Comparison of ENCODE assay signal across 11 cellular contexts in genomic region chr10:78042058-78042751, GRCh38. TPM values are rescaled to one million over a fixed set of nuclear protein-coding genes. Genes with fewer than 3 reads are reported as not detected.
DNase-seq lines count a peak whose midpoint lies in the region; ATAC-seq and TF ChIP-seq lines count a peak whose summit lies in the region.
"Had no signal": no experiment of that assay in that cellular context is flagged by ENCODE, and none has a peak within 500 bp of the region (broad histone marks: within the 10 kb centered on the region; RNA-seq: fewer than 3 reads in every experiment).

No MANE protein-coding gene starts in this region.

- H3K14ac ChIP-seq in H9 (ENCODE audit: insufficient read depth, low read length) = no peak overlapping the region

- peaks cover 21 to 51% (median 33%) of the 10 kb centered on the region in 4 donors for H3K4me1 Mint-ChIP-seq in CD4-positive, alpha-beta memory T cell
- peaks cover 58% of the 10 kb centered on the region in 2 experiments for H3K4me1 Mint-ChIP-seq in H9
- peaks cover 66% of the 10 kb centered on the region for H3K4me1 Mint-ChIP-seq in activated CD4-positive, alpha-beta memory T cell treated with anti-CD3 and anti-CD28 coated beads for 36 hours (ENCODE audit: low read depth)

- H4K20me1 ChIP-seq in H9 (ENCODE audit: control insufficient read depth, insufficient read depth, insufficient read length) = peaks cover 8% of the 10 kb centered on the region

- H3K4ac ChIP-seq in H9 (ENCODE audit: low read depth, low read length) = no peak overlapping the region

- no peak overlapping the region for H2BK15ac ChIP-seq in H9 (ENCODE audit: low read depth, low read length)

- peak overlapping the region in 4 of 7 donors; percentile 14 to 68 (median 23) for H3K27ac Mint-ChIP-seq in CD4-positive, alpha-beta memory T cell
- H3K27ac Mint-ChIP-seq in H9 = peak overlapping the region in 2 of 3 experiments; percentile 94; a peak in 3 of 7 replicates
- H3K27ac Mint-ChIP-seq in activated CD4-positive, alpha-beta memory T cell treated with anti-CD3 and anti-CD28 coated beads for 36 hours = peak overlapping the region; percentile 65

- CTCF ChIA-PET in CD4-positive, alpha-beta memory T cell (lab: Charles Lee; ENCODE audit: partially characterized antibody) = interaction anchor here (1.2 kb wide), 1 partner anchor 1154 kb away, joined by 3 read pairs; no protein-coding TSS in a partner anchor
- CTCF ChIA-PET in activated CD4-positive, alpha-beta memory T cell treated with anti-CD3 and anti-CD28 coated beads for 36 hours (lab: Charles Lee) = interaction anchor here (1.4 kb wide), 1 partner anchor 1154 kb away, joined by 5 read pairs; no protein-coding TSS in a partner anchor

- H3K9ac ChIP-seq in H9 (ENCODE audit: extremely low read depth, insufficient read length, low read length) = no peak overlapping the region

- no peak overlapping the region for H2BK120ac ChIP-seq in H9 (ENCODE audit: low read depth, low read length, poor library complexity, severe bottlenecking)

- no peaks in the 10 kb centered on the region for H3K23me2 ChIP-seq in H9 (ENCODE audit: insufficient read length, low read depth, low read length, poor library complexity, severe bottlenecking)

- H3K4me3 ChIP-seq in CD4-positive, alpha-beta memory T cell (ENCODE audit: low read length in 2 of 2) = no peak overlapping the region
- H3K4me3 ChIP-seq in mesodermal cell (ENCODE audit: extremely low read depth, insufficient read depth, low read length, poor library complexity, severe bottlenecking) = no peak overlapping the region

- H3K79me2 ChIP-seq in H9 (ENCODE audit: insufficient read depth, low read length) = no peaks in the 10 kb centered on the region

- H3K4me2 ChIP-seq in H9 (ENCODE audit: insufficient read depth, insufficient read length, low read length) = no peak overlapping the region

- H3K9me3 Mint-ChIP-seq in CD4-positive, alpha-beta memory T cell = no peaks in the 10 kb centered on the region
- H3K9me3 Mint-ChIP-seq in H9 = no peaks in the 10 kb centered on the region
- H3K9me3 Mint-ChIP-seq in activated CD4-positive, alpha-beta memory T cell treated with anti-CD3 and anti-CD28 coated beads for 36 hours = no peaks in the 10 kb centered on the region

- H3K4me1 ChIP-seq in CD4-positive, alpha-beta memory T cell (ENCODE audit: insufficient read depth, low read length) = peaks cover 28% of the 10 kb centered on the region
- H3K4me1 ChIP-seq in H9 (ENCODE audit: insufficient read depth, low read length) (peaks cover 2% of the 10 kb centered on the region; the same call in 1 of the 2 replicates), mesodermal cell (ENCODE audit: control insufficient read depth, insufficient read depth, low read length, poor library complexity, severe bottlenecking) (peaks cover 21% of the 10 kb centered on the region)

- H4K91ac ChIP-seq in H9 (ENCODE audit: insufficient read length, low read depth, low read length) = no peak overlapping the region

- H3K23ac ChIP-seq in H9 (ENCODE audit: insufficient read length, low read depth, low read length) = no peak overlapping the region

- H3K27me3 Mint-ChIP-seq in CD4-positive, alpha-beta memory T cell = no peaks in the 10 kb centered on the region
- no peaks in the 10 kb centered on the region; the same call in 1 of the 2 replicates for H3K27me3 Mint-ChIP-seq in H9 (ENCODE audit: low read depth)
- no peaks in the 10 kb centered on the region for H3K27me3 Mint-ChIP-seq in activated CD4-positive, alpha-beta memory T cell treated with anti-CD3 and anti-CD28 coated beads for 36 hours

- H4K5ac ChIP-seq in H9 (ENCODE audit: insufficient read length, low read depth, low read length) = no peak overlapping the region

- H4K8ac ChIP-seq in H9 (replicated peaks; ENCODE audit: insufficient read length, low read depth, low read length) = no peak overlapping the region

- H3K79me1 ChIP-seq in H9 (ENCODE audit: insufficient read depth, low read depth, low read length, poor library complexity, severe bottlenecking) = no peaks in the 10 kb centered on the region

- H2BK5ac ChIP-seq in H9 (ENCODE audit: insufficient read length, low read length) = no peak overlapping the region

- H3K18ac ChIP-seq in H9 (ENCODE audit: insufficient read length, low read depth, low read length) = no peak overlapping the region

- no peaks in the 10 kb centered on the region for H3K27me3 ChIP-seq in CD4-positive, alpha-beta memory T cell (ENCODE audit: insufficient read depth, low read length)
- H3K27me3 ChIP-seq in H9 (ENCODE audit: insufficient read depth, low read length) = no peaks in the 10 kb centered on the region

- no peak overlapping the region for H2AFZ ChIP-seq in H9 (ENCODE audit: low read length)

- peaks cover 46% of the 10 kb centered on the region for H3K36me3 ChIP-seq in CD4-positive, alpha-beta memory T cell (ENCODE audit: insufficient read depth, low read length)
- peaks cover 60% of the 10 kb centered on the region for H3K36me3 ChIP-seq in mesodermal cell (ENCODE audit: control insufficient read depth, insufficient read depth, low read length)

- H2AK5ac ChIP-seq in H9 (ENCODE audit: insufficient read length, low read length) = no peak overlapping the region

- H3K36me3 Mint-ChIP-seq in CD4-positive, alpha-beta memory T cell = peaks cover 44 to 62% of the 10 kb centered on the region in 2 donors
- peaks cover 41 to 62% (median 52%) of the 10 kb centered on the region in 3 experiments for H3K36me3 Mint-ChIP-seq in H9 (ENCODE audit: insufficient read depth in 1 of 3, low read depth in 3 of 3)
- H3K36me3 Mint-ChIP-seq in activated CD4-positive, alpha-beta memory T cell treated with anti-CD3 and anti-CD28 coated beads for 36 hours = peaks cover 48% of the 10 kb centered on the region

- no peak overlapping the region for H3T11ph ChIP-seq in H9 (ENCODE audit: low read length)

- no peak for DNase-seq in CD4-positive, alpha-beta memory T cell
- DNase-seq in H9 (no peak), SHP77 (lab: John Stamatoyannopoulos, UW) (no peak)
- no peak for DNase-seq in activated CD4-positive, alpha-beta memory T cell treated with anti-CD3 and anti-CD28 coated beads for 36 hours
- DNase-seq: DMS153; NCI-H345; retina; stimulated activated CD4-positive, alpha-beta T cell treated with anti-CD3 and anti-CD28 coated beads, Interleukin-4, amount 100 ng/mL, for 1 hour had no signal

- intact Hi-C loops in CD4-positive, alpha-beta memory T cell (cut with micrococcal nuclease) = no loop called here
- intact Hi-C loops in activated CD4-positive, alpha-beta memory T cell treated with anti-CD3 and anti-CD28 coated beads for 36 hours (cut with micrococcal nuclease) = loop anchor here (10.0 kb wide), 1 partner anchor 723 kb away; no protein-coding TSS in a partner anchor

- H3K27ac ChIP-seq in CD4-positive, alpha-beta memory T cell (ENCODE audit: low read depth, low read length) = no peak overlapping the region
- no peak overlapping the region for H3K27ac ChIP-seq in H9 (ENCODE audit: insufficient read length, low read depth, low read length)
- peak overlapping the region; percentile 29 for H3K27ac ChIP-seq in mesodermal cell (ENCODE audit: low read depth, low read length, severe bottlenecking)

- H3K56ac ChIP-seq in H9 (ENCODE audit: insufficient read length, low read depth, low read length) = no peak overlapping the region

- no CpG with 5 or more reads among the region's 2 CpGs for whole genome bisulfite sequencing in H9 (ENCODE audit: extremely low coverage, insufficient read length, low lambda C conversion rate)
- WGBS in mesodermal cell (ENCODE audit: insufficient coverage in 2 of 2), 2 experiments = 77 to 83% methylated on average over 2 of the region's 2 CpGs

- POLR2A ChIA-PET in CD4-positive, alpha-beta memory T cell (lab: Charles Lee; ENCODE audit: partially characterized antibody) = interaction anchor here (3.3 kb wide), 1 partner anchor 8 kb away, joined by 16 read pairs; the partner anchor contains the start of gene RPS24
- POLR2A ChIA-PET in activated CD4-positive, alpha-beta memory T cell treated with anti-CD3 and anti-CD28 coated beads for 36 hours (lab: Charles Lee) = interaction anchor here (0.7 to 1.3 kb wide), 2 partner anchors 8 to 1123 kb away, joined by 3 to 4 read pairs; no protein-coding TSS in a partner anchor

- no peak overlapping the region for H2BK12ac ChIP-seq in H9 (ENCODE audit: insufficient read length, low read depth, low read length)

- H3K4me3 Mint-ChIP-seq in CD4-positive, alpha-beta memory T cell = no peak overlapping the region
- no peak overlapping the region for H3K4me3 Mint-ChIP-seq in H9
- H3K4me3 Mint-ChIP-seq in activated CD4-positive, alpha-beta memory T cell treated with anti-CD3 and anti-CD28 coated beads for 36 hours = no peak overlapping the region

- H2BK20ac ChIP-seq in H9 (ENCODE audit: low read depth, low read length, poor library complexity, severe bottlenecking) = no peak overlapping the region

- H3K9me3 ChIP-seq in CD4-positive, alpha-beta memory T cell (ENCODE audit: control insufficient read depth in 1 of 2, low read length in 2 of 2) = no peaks in the 10 kb centered on the region
- H3K9me3 ChIP-seq in H9 (ENCODE audit: control insufficient read depth, low read depth, low read length) (no peaks in the 10 kb centered on the region), mesodermal cell (ENCODE audit: control insufficient read depth, low read length) (no peaks in the 10 kb centered on the region)

- ATAC-seq in GM21515 (IDR thresholded peaks at IDR 0.05; ENCODE audit: unreplicated experiment) (no peak), GM18907 (IDR thresholded peaks at IDR 0.05; ENCODE audit: unreplicated experiment) (no peak)

- TF ChIP-seq CTCF in H9 (conservative IDR thresholded peaks at IDR 0.05) = no peak

RNA-seq across cellular contexts. Expression of gene RPS24, which starts 8.5 kb away (rescaled TPM):
- 1,000 to 10,000 TPM; 1,748 to 1,885 TPM for total RNA-seq in CD4-positive, alpha-beta memory T cell
- 100 to 1,000 TPM; 778 to 921 TPM for polyA plus RNA-seq in CD4-positive, alpha-beta memory T cell
- 1,949 and 1,966 TPM in 2 replicates for total RNA-seq in H9 (2021)
- total RNA-seq in activated CD4-positive, alpha-beta memory T cell treated with anti-CD3 and anti-CD28 coated beads for 36 hours = 1,000 to 10,000 TPM; 1,680 to 1,722 TPM
- 2,060 TPM for polyA plus RNA-seq in mesodermal cell (2013, experiment 1 of 2)
- 2,251 TPM for polyA plus RNA-seq in mesodermal cell (2013, experiment 2 of 2)

RNA-seq across cellular contexts. Expression of gene POLR3A, which starts 12.9 kb away (rescaled TPM):
- total RNA-seq in CD4-positive, alpha-beta memory T cell = 10 to 100 TPM; 16.9 to 17.6 TPM
- 1 to 10 TPM; 4.5 to 9.6 TPM for polyA plus RNA-seq in CD4-positive, alpha-beta memory T cell
- total RNA-seq in H9 (2021) = 37.6 and 38.0 TPM in 2 replicates
- total RNA-seq in activated CD4-positive, alpha-beta memory T cell treated with anti-CD3 and anti-CD28 coated beads for 36 hours = 10 to 100 TPM; 16.6 to 17.0 TPM
- 15.6 TPM for polyA plus RNA-seq in mesodermal cell (2013, experiment 1 of 2)
- polyA plus RNA-seq in mesodermal cell (2013, experiment 2 of 2) = 15.0 TPM

Comparison
In these comparisons a context has a peak if more than half of its experiments do, and no peak if none do; other contexts are left out.
1. H3K27ac Mint-ChIP-seq: peak in every context shown above with its lines; median percentile 94 in H9; 65 in activated CD4-positive, alpha-beta memory T cell treated with anti-CD3 and anti-CD28 coated beads for 36 hours; 23 in CD4-positive, alpha-beta memory T cell.